In genomic region chr3:189117087-189117486, GRCh38 we compare ENCODE assay signal across 19 cellular contexts. TPM values are rescaled to one million over a fixed set of nuclear protein-coding genes. Genes with fewer than 3 reads are reported as not detected.
A peak's percentile ranks its signal among the peaks of the same experiment; 100 is the strongest.
DNase-seq lines count a peak whose midpoint lies in the region; ATAC-seq and TF ChIP-seq lines count a peak whose summit lies in the region.
"Had no signal": no experiment of that assay in that cellular context is flagged by ENCODE, and none has a peak within 500 bp of the region (broad histone marks: within the 10 kb centered on the region; RNA-seq: fewer than 3 reads in every experiment).

No MANE protein-coding gene starts in this region.

- H3K27ac ChIP-seq in psoas muscle, result peak overlapping the region; percentile 61
- H3K27ac ChIP-seq in colonic mucosa, result no peak overlapping the region
- no peak overlapping the region for H3K27ac ChIP-seq in RWPE1
- no peak overlapping the region for H3K27ac ChIP-seq in left ventricle myocardium inferior (replicated peaks)
- H3K27ac ChIP-seq: 22Rv1; A549; BLaER1 treated with 17β-estradiol and CSF1 and Interleukin-3, amounts not matched to agents 10 nM and 100 nM; C4-2B had no signal

- ATAC-seq in left colon, result peak; percentile 36
- ATAC-seq in psoas muscle, result peak in 3 of 4 donors; percentile 38 to 68 (median 54)
- ATAC-seq: A549; CD8-positive, alpha-beta T cell had no signal

- no peaks in the 10 kb centered on the region for H3K36me3 ChIP-seq in psoas muscle (ENCODE audit: insufficient read depth in 1 of 2, low read depth in 1 of 2)
- H3K36me3 ChIP-seq in colonic mucosa, result no peaks in the 10 kb centered on the region
- no peaks in the 10 kb centered on the region for H3K36me3 ChIP-seq in left ventricle myocardium inferior

- WGBS in psoas muscle, 3 donors, result 14 to 44% (median 24%) methylated on average over 1 of the region's 1 CpG

- H3K9me3 ChIP-seq in psoas muscle (no peaks in the 10 kb centered on the region), colonic mucosa (no peaks in the 10 kb centered on the region), left ventricle myocardium inferior (replicated peaks) (peaks cover 12% of the 10 kb centered on the region)
- H3K9me3 ChIP-seq: Caco-2 had no signal

- intact Hi-C loops in left colon (cut with DNase I, micrococcal nuclease) (no loop called here), psoas muscle (cut with DNase I) (no loop called here), colonic mucosa (cut with DNase I) (no loop called here), left ventricle myocardium inferior (cut with micrococcal nuclease) (no loop called here)

- DNase-seq in DMS 273 (lab: John Stamatoyannopoulos, UW; ENCODE audit: unreplicated experiment) (peak; percentile 76), NCI-H2171 (lab: John Stamatoyannopoulos, UW) (peak; percentile 45), left colon (no peak), psoas muscle (no peak), cerebellum (ENCODE audit: low spot score) (no peak), colonic mucosa (no peak), RWPE1 (ENCODE audit: low spot score) (no peak), left ventricle myocardium inferior (no peak)
- DNase-seq: AML-193; Caco-2; Calu3; CD4-positive, alpha-beta T cell; CD8-positive, alpha-beta T cell; DMS79 treated with DMSO at 0.1 percent for 48 hours; GF-D8 had no signal

- H3K4me1 ChIP-seq in psoas muscle (peaks cover 11% of the 10 kb centered on the region), colonic mucosa (no peaks in the 10 kb centered on the region), left ventricle myocardium inferior (no peaks in the 10 kb centered on the region)
- H3K4me1 ChIP-seq: A549, Caco-2 had no signal

- H3K4me3 ChIP-seq in psoas muscle (no peak overlapping the region), colonic mucosa (no peak overlapping the region), left ventricle myocardium inferior (no peak overlapping the region)
- H3K4me3 ChIP-seq: A549; BLaER1 treated with 17β-estradiol and CSF1 and Interleukin-3, amounts not matched to agents 10 nM and 100 nM had no signal

- CTCF ChIA-PET in RWPE1 (lab: Yijun Ruan, JAX), result no interaction called here

- TF ChIP-seq CTCF in psoas muscle (IDR thresholded peaks at IDR 0.05) (no peak), colonic mucosa (IDR thresholded peaks at IDR 0.05) (no peak), RWPE1 (conservative IDR thresholded peaks at IDR 0.05; ENCODE audit: low read depth) (no peak), left ventricle myocardium inferior (IDR thresholded peaks at IDR 0.05; ENCODE audit: borderline replicate concordance) (no peak)

- H3K9ac ChIP-seq in colonic mucosa (ENCODE audit: low read depth in 2 of 2, low read length in 2 of 2), result no peak overlapping the region
- H3K9ac ChIP-seq: BLaER1 treated with 17β-estradiol and CSF1 and Interleukin-3, amounts not matched to agents 10 nM and 100 nM had no signal

- POLR2A ChIA-PET in RWPE1 (lab: Yijun Ruan, JAX; ENCODE audit: low non-redundant PET), result no interaction called here

- H3K27me3 ChIP-seq in psoas muscle (ENCODE audit: insufficient read depth in 3 of 3, low read length in 2 of 3), result no peaks in the 10 kb centered on the region
- no peaks in the 10 kb centered on the region for H3K27me3 ChIP-seq in colonic mucosa
- H3K27me3 ChIP-seq in left ventricle myocardium inferior (ENCODE audit: low read depth), result no peaks in the 10 kb centered on the region
- H3K27me3 ChIP-seq: BLaER1 treated with 17β-estradiol and CSF1 and Interleukin-3, amounts not matched to agents 10 nM and 100 nM had no signal

RNA-seq across cellular contexts. Expression of gene TPRG1, which starts 54.7 kb away (rescaled TPM):
- total RNA-seq in left colon, result 1 to 10 TPM; 1.1 to 2.7 TPM
- total RNA-seq in psoas muscle, result 10 to 100 TPM in 3 of 4 donors, 1 to 10 TPM in 1; 6.1 to 24.5 (median 11.9) TPM
- polyA plus RNA-seq in psoas muscle, result 1 to 10 TPM in 2 of 3 donors, under 1 TPM in 1; 0.78 to 9.9 (median 1.6) TPM
- total RNA-seq in cerebellum, result 3.4 TPM
- 1 to 10 TPM; 1.1 to 1.8 TPM for total RNA-seq in colonic mucosa
- total RNA-seq in left ventricle myocardium inferior, result 1.5 TPM

Comparison
In these comparisons a context has a peak if more than half of its experiments do, and no peak if none do; other contexts are left out.
1. DNase-seq: peak in DMS 273 (single experiment) and NCI-H2171 (single experiment); none in left colon (0 of 2), psoas muscle (0 of 2), cerebellum (single experiment), colonic mucosa (single experiment), RWPE1 (single experiment) and left ventricle myocardium inferior (single experiment).